In genomic region chr17:30391534-30391933, GRCh38 we compare ENCODE assay signal across 21 cellular contexts. TPM values are rescaled to one million over a fixed set of nuclear protein-coding genes. Genes with fewer than 3 reads are reported as not detected.
"Had no signal": no experiment of that assay in that cellular context is flagged by ENCODE, and none has a peak within 500 bp of the region (broad histone marks: within the 10 kb centered on the region; RNA-seq: fewer than 3 reads in every experiment).

No MANE protein-coding gene starts in this region.

- DNase-seq: IMR-90, Karpas-422, KG1, MM.1S, NCI-H1092 treated with DMSO at 0.1 percent for 48 hours, NCI-H1417 treated with DMSO at 0.1 percent for 48 hours, NCI-H146, NCI-H1694 treated with DMSO at 0.1 percent for 48 hours, NCI-H1930, NCI-H2081, NCI-H2107, NCI-H2227 treated with DMSO at 0.1 percent for 48 hours, Right ventricle myocardium superior, RPMI8226, SIG-M5 had no signal

- H3K27me3 ChIP-seq: SJSA1 had no signal

- H3K27ac ChIP-seq: SJSA1, SK-N-MC had no signal

- H3K4me3 ChIP-seq: SJSA1, SK-N-MC had no signal

- H3K9me3 ChIP-seq: SJSA1 had no signal

- ATAC-seq: HepG2 had no signal

- H3K4me1 ChIP-seq: SJSA1 had no signal

RNA-seq across cellular contexts. Expression of gene TMIGD1, which starts 57.7 kb away (rescaled TPM):
- total RNA-seq: HepG2, HT1080, IMR-90, M059J, NCI-H460, Right ventricle myocardium superior, SJSA1 had no signal
